Comparison of ENCODE assay signal across 1 cellular context in genomic region chr6:35085359-35086281, GRCh38.
TF ChIP-seq lines count a peak whose summit lies in the region.

No MANE protein-coding gene starts in this region.

TF ChIP-seq in GM23338, 12 proteins besides CTCF, POLR2A, EP300 and RAD21 (continued from another document):
- TF ChIP-seq ZNF462 (CRISPR knock-in tag; IDR thresholded peaks at IDR 0.05): no peak
- TF ChIP-seq ZNF114 (CRISPR knock-in tag; IDR thresholded peaks at IDR 0.05): no peak
- no peak for TF ChIP-seq REST (IDR thresholded peaks at IDR 0.05; ENCODE audit: unreplicated experiment)
- TF ChIP-seq STAT1 (IDR thresholded peaks at IDR 0.05; ENCODE audit: unreplicated experiment): no peak
- no peak for TF ChIP-seq ZNF331 (CRISPR knock-in tag; IDR thresholded peaks at IDR 0.05; ENCODE audit: low read depth)
- TF ChIP-seq CREB1 (CRISPR knock-in tag; IDR thresholded peaks at IDR 0.05; ENCODE audit: low read depth): no peak
- no peak for TF ChIP-seq NANOG (IDR thresholded peaks at IDR 0.05; ENCODE audit: borderline replicate concordance)
